33 cellular contexts compared by ENCODE assay signal in the genomic region with DNA sequence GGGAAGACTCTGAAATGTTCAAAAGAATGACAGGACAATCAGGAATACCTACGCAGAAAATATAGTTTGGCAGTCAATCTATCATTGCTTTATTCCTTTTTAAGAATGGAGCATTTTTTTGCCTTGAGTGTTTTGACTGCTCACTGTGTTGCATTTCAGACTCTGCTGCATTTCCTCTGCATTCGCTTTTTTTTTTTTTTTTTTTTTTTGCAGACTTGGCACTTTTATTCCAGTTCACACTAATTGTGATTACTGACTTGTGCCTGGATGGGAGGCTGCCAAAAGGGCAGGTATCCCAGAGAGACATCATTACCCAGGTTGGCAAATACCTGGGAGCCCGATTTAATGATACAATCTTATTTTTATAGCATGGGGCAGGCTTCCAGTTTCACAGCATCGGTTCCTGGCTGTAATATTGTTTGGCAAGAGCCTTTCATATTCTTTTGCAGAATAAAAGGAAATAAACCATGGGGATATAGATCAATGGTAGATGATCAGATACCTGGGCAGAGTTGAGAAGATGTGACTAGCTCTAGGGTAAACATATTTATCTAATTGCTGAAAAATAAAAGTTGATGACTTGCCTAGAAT.
"Had no signal": no experiment of that assay in that cellular context is flagged by ENCODE, and none has a peak within 500 bp of the region (broad histone marks: within the 10 kb centered on the region; RNA-seq: fewer than 3 reads in every experiment).

No MANE protein-coding gene starts in this region.

- DNase-seq: activated CD4-positive, alpha-beta memory T cell treated with anti-CD3 and anti-CD28 coated beads for 36 hours; activated CD4-positive, alpha-beta T cell treated with anti-CD3 and anti-CD28 coated beads for 36 hours; activated CD4-positive, alpha-beta T cell treated with anti-CD3 and anti-CD28 coated beads, Interleukin-2, amount 10 ng/mL, durations not matched to agents 24 days and 14 days; activated CD4-positive, CD25-positive, alpha-beta regulatory T cell; activated CD4-positive, CD25-positive, alpha-beta regulatory T cell treated with anti-CD3 and anti-CD28 coated beads, Interleukin-2, amount 50 U/mL, for 72 hours; activated CD8-positive, alpha-beta memory T cell treated with anti-CD3 and anti-CD28 coated beads, Interleukin-2, amount 50 U/mL, for 48 hours; activated CD8-positive, alpha-beta T cell treated with anti-CD3 and anti-CD28 coated beads, Interleukin-2, amount 10 ng/mL, durations not matched to agents 7 days and 5 days; activated gamma-delta T cell; activated naive CD4-positive, alpha-beta T cell; activated naive CD4-positive, alpha-beta T cell treated with anti-CD3 and anti-CD28 coated beads, Interleukin-2, amount 10 ng/mL, durations not matched to agents 7 days and 5 days; activated naive CD8-positive, alpha-beta T cell treated with anti-CD3 and anti-CD28 coated beads, Interleukin-2, amount 10 ng/mL, durations not matched to agents 7 days and 5 days; activated T-cell treated with anti-CD3 and anti-CD28 coated beads for 4 hours; activated T-cell treated with anti-CD3 and anti-CD28 coated beads, Interleukin-2, amount 50 U/mL, for 24 hours; activated T-cell treated with anti-CD3 and anti-CD28 coated beads, Interleukin-2, amount 50 U/mL, for 72 hours; central memory CD4-positive, alpha-beta T cell; cerebellar nuclear complex; colonic mucosa; effector CD8-positive, alpha-beta T cell; esophagus squamous epithelium; foreskin melanocyte; heart right ventricle; T1000 had no signal

- H3K4me3 Mint-ChIP-seq: activated CD4-positive, alpha-beta memory T cell treated with anti-CD3 and anti-CD28 coated beads for 36 hours; activated CD4-positive, alpha-beta T cell treated with anti-CD3 and anti-CD28 coated beads for 36 hours; activated CD4-positive, alpha-beta T cell treated with anti-CD3 and anti-CD28 coated beads, Interleukin-2, amount 10 ng/mL, durations not matched to agents 24 days and 14 days; activated CD8-positive, alpha-beta T cell treated with anti-CD3 and anti-CD28 coated beads, Interleukin-2, amount 10 ng/mL, durations not matched to agents 7 days and 5 days; activated naive CD4-positive, alpha-beta T cell treated with anti-CD3 and anti-CD28 coated beads, Interleukin-2, amount 10 ng/mL, durations not matched to agents 7 days and 5 days; activated naive CD8-positive, alpha-beta T cell treated with anti-CD3 and anti-CD28 coated beads, Interleukin-2, amount 10 ng/mL, durations not matched to agents 7 days and 5 days; activated T-cell treated with anti-CD3 and anti-CD28 coated beads, Interleukin-2, amount 50 U/mL, for 24 hours; activated T-cell treated with anti-CD3 and anti-CD28 coated beads, Interleukin-2, amount 50 U/mL, for 72 hours; brain; T-helper 2 cell treated with Interferon-gamma antibody and Interleukin-4, amounts not matched to agents 5 μg/mL and 100 μg/mL, for 36 hours had no signal

- H3K36me3 Mint-ChIP-seq: activated CD4-positive, alpha-beta memory T cell treated with anti-CD3 and anti-CD28 coated beads for 36 hours; activated naive CD4-positive, alpha-beta T cell treated with anti-CD3 and anti-CD28 coated beads, Interleukin-2, amount 10 ng/mL, durations not matched to agents 7 days and 5 days; activated naive CD4-positive, alpha-beta T cell treated with anti-CD3 and anti-CD28 coated beads, Interleukin-2, amount 50 U/mL, for 72 hours; activated naive CD8-positive, alpha-beta T cell treated with anti-CD3 and anti-CD28 coated beads, Interleukin-2, amount 10 ng/mL, durations not matched to agents 7 days and 5 days; brain had no signal

- H3K4me2 ChIP-seq: hepatocyte had no signal

- H3K27ac ChIP-seq: ascending aorta, breast epithelium, cardiac muscle cell, colonic mucosa, epithelial cell of prostate, esophagus squamous epithelium, gastroesophageal sphincter, heart right ventricle, hepatocyte had no signal

- H3K4me1 Mint-ChIP-seq: activated CD4-positive, alpha-beta T cell treated with anti-CD3 and anti-CD28 coated beads for 36 hours; activated CD4-positive, alpha-beta T cell treated with anti-CD3 and anti-CD28 coated beads, Interleukin-2, amount 10 ng/mL, durations not matched to agents 24 days and 14 days; activated naive CD4-positive, alpha-beta T cell treated with anti-CD3 and anti-CD28 coated beads, Interleukin-2, amount 10 ng/mL, durations not matched to agents 7 days and 5 days; activated naive CD8-positive, alpha-beta T cell treated with anti-CD3 and anti-CD28 coated beads, Interleukin-2, amount 10 ng/mL, durations not matched to agents 7 days and 5 days had no signal

- H3K27ac Mint-ChIP-seq: activated CD4-positive, alpha-beta memory T cell treated with anti-CD3 and anti-CD28 coated beads for 36 hours; activated CD4-positive, alpha-beta T cell treated with anti-CD3 and anti-CD28 coated beads for 36 hours; activated CD4-positive, alpha-beta T cell treated with anti-CD3 and anti-CD28 coated beads, Interleukin-2, amount 10 ng/mL, durations not matched to agents 24 days and 14 days; activated CD8-positive, alpha-beta T cell treated with anti-CD3 and anti-CD28 coated beads, Interleukin-2, amount 10 ng/mL, durations not matched to agents 7 days and 5 days; activated naive CD4-positive, alpha-beta T cell treated with anti-CD3 and anti-CD28 coated beads, Interleukin-2, amount 10 ng/mL, durations not matched to agents 7 days and 5 days; activated naive CD4-positive, alpha-beta T cell treated with anti-CD3 and anti-CD28 coated beads, Interleukin-2, amount 50 U/mL, for 72 hours; activated naive CD8-positive, alpha-beta T cell treated with anti-CD3 and anti-CD28 coated beads, Interleukin-2, amount 10 ng/mL, durations not matched to agents 7 days and 5 days; activated T-cell treated with anti-CD3 and anti-CD28 coated beads, Interleukin-2, amount 50 U/mL, for 24 hours; activated T-cell treated with anti-CD3 and anti-CD28 coated beads, Interleukin-2, amount 50 U/mL, for 72 hours; brain; T-helper 2 cell treated with Interferon-gamma antibody and Interleukin-4, amounts not matched to agents 5 μg/mL and 100 μg/mL, for 36 hours had no signal

- H3K36me3 ChIP-seq: ascending aorta, breast epithelium, cardiac muscle cell, colonic mucosa, esophagus squamous epithelium, gastroesophageal sphincter, heart right ventricle had no signal

- H3K4me3 ChIP-seq: ascending aorta, breast epithelium, cardiac muscle cell, colonic mucosa, esophagus squamous epithelium, gastroesophageal sphincter, heart right ventricle, hepatocyte had no signal

- H3K79me2 ChIP-seq: hepatocyte had no signal

- H2AFZ ChIP-seq: hepatocyte had no signal

- H3K27me3 Mint-ChIP-seq: activated CD4-positive, alpha-beta memory T cell treated with anti-CD3 and anti-CD28 coated beads for 36 hours; activated CD4-positive, alpha-beta T cell treated with anti-CD3 and anti-CD28 coated beads for 36 hours; activated CD4-positive, alpha-beta T cell treated with anti-CD3 and anti-CD28 coated beads, Interleukin-2, amount 10 ng/mL, durations not matched to agents 24 days and 14 days; activated naive CD4-positive, alpha-beta T cell treated with anti-CD3 and anti-CD28 coated beads, Interleukin-2, amount 10 ng/mL, durations not matched to agents 7 days and 5 days; activated naive CD8-positive, alpha-beta T cell treated with anti-CD3 and anti-CD28 coated beads, Interleukin-2, amount 10 ng/mL, durations not matched to agents 7 days and 5 days; activated T-cell treated with anti-CD3 and anti-CD28 coated beads, Interleukin-2, amount 50 U/mL, for 24 hours; brain had no signal

- ATAC-seq: activated CD4-positive, alpha-beta T cell treated with anti-CD3 and anti-CD28 coated beads for 36 hours; activated CD8-positive, alpha-beta T cell treated with anti-CD3 and anti-CD28 coated beads, Interleukin-2, amount 10 ng/mL, durations not matched to agents 7 days and 5 days; activated naive CD4-positive, alpha-beta T cell treated with anti-CD3 and anti-CD28 coated beads, Interleukin-2, amount 50 U/mL, for 72 hours; activated T-cell treated with anti-CD3 and anti-CD28 coated beads, Interleukin-2, amount 50 U/mL, for 72 hours; gastroesophageal sphincter; heart right ventricle had no signal

- FAIRE-seq: endometrium, endothelial cell of umbilical vein had no signal

- H3K9me3 Mint-ChIP-seq: activated CD4-positive, alpha-beta T cell treated with anti-CD3 and anti-CD28 coated beads, Interleukin-2, amount 10 ng/mL, durations not matched to agents 24 days and 14 days; activated naive CD4-positive, alpha-beta T cell treated with anti-CD3 and anti-CD28 coated beads, Interleukin-2, amount 10 ng/mL, durations not matched to agents 7 days and 5 days; activated naive CD4-positive, alpha-beta T cell treated with anti-CD3 and anti-CD28 coated beads, Interleukin-2, amount 50 U/mL, for 72 hours; activated naive CD8-positive, alpha-beta T cell treated with anti-CD3 and anti-CD28 coated beads, Interleukin-2, amount 10 ng/mL, durations not matched to agents 7 days and 5 days; activated T-cell treated with anti-CD3 and anti-CD28 coated beads, Interleukin-2, amount 50 U/mL, for 24 hours; activated T-cell treated with anti-CD3 and anti-CD28 coated beads, Interleukin-2, amount 50 U/mL, for 72 hours; T-helper 2 cell treated with Interferon-gamma antibody and Interleukin-4, amounts not matched to agents 5 μg/mL and 100 μg/mL, for 36 hours had no signal

- H3K9me3 ChIP-seq: ascending aorta, breast epithelium, colonic mucosa, esophagus squamous epithelium, gastroesophageal sphincter, heart right ventricle had no signal

- H3K4me1 ChIP-seq: ascending aorta, breast epithelium, colonic mucosa, esophagus squamous epithelium, gastroesophageal sphincter, heart right ventricle had no signal

- H3K27me3 ChIP-seq: ascending aorta, breast epithelium, cardiac muscle cell, colonic mucosa, esophagus squamous epithelium, gastroesophageal sphincter, heart right ventricle, hepatocyte had no signal
